Comparison of ENCODE assay signal across 8 cellular contexts in the genomic region with DNA sequence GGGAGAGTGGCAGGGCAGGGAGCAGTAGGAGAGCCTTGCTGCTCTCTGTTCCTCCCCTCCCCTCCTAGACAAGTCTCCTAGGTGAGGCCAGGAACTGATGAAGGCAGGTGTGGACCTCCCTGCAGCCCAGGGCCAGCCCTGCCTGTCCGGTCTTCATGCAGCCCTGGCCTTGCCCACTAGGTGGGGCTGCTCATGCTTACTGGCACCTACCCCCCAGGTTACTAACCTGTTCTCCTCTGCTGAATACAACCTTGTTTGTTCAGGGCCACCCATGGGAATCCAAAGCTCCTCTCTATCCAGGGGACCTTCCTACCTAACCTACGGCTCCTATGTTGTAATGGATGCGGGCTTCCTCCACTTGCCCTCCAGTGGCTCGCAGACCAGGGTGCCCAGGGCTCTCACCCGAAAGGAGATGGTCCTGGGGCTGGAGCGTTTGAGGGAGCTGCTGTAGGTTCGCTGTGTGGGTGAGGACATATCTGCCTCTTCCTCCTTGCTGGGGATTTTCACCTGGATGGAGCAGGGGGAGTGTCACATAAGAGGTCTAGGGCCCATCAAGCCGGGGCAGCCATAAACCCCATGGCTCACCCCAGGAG. TPM values are rescaled to one million over a fixed set of nuclear protein-coding genes. Genes with fewer than 3 reads are reported as not detected.
A peak's percentile ranks its signal among the peaks of the same experiment; 100 is the strongest.
DNase-seq lines count a peak whose midpoint lies in the region; ATAC-seq and TF ChIP-seq lines count a peak whose summit lies in the region.

No MANE protein-coding gene starts in this region.

- BruUV-seq in PC-9 (replicated peaks; lab: Mats Ljungman, UMichigan): no TSS peak

- no peaks in the 10 kb centered on the region for H3K4me1 Mint-ChIP-seq in CD8-positive, alpha-beta T cell (ENCODE audit: low read depth)

- no peaks in the 10 kb centered on the region for H3K9me3 ChIP-seq in CD8-positive, alpha-beta T cell (ENCODE audit: low read length)
- H3K9me3 ChIP-seq in PC-9 (ENCODE audit: insufficient read depth, low read depth): no peaks in the 10 kb centered on the region

- H3K36me3 ChIP-seq in CD8-positive, alpha-beta T cell (ENCODE audit: insufficient read depth, low read length): no peaks in the 10 kb centered on the region
- H3K36me3 ChIP-seq in PC-9 (ENCODE audit: low read depth): 0 out of 2 replicates have a peak, but pooled peaks cover 3% of the 10 kb centered on the region

- CTCF ChIA-PET in CD8-positive, alpha-beta T cell (lab: Charles Lee): interaction anchor here (0.9 to 1.5 kb wide), 4 partner anchors 10 to 18 kb away, joined by 3 to 5 read pairs (median 4); no protein-coding TSS in a partner anchor
- CTCF ChIA-PET in PC-9 (lab: Charles Lee): interaction anchor here (0.6 to 2.6 kb wide), 6 partner anchors 10 to 81 kb away, joined by 3 to 15 read pairs (median 6); no protein-coding TSS in a partner anchor

- peaks cover 11% of the 10 kb centered on the region; the same call in 1 of the 2 replicates for H3F3A ChIP-seq in PC-9 (ENCODE audit: insufficient read depth, low read depth)

- POLR2A ChIA-PET in CD8-positive, alpha-beta T cell (lab: Charles Lee): no interaction called here
- POLR2A ChIA-PET in PC-9 (lab: Charles Lee; ENCODE audit: unreplicated experiment): no interaction called here

- peak; percentile 46 for ATAC-seq in CD8-positive, alpha-beta T cell
- ATAC-seq in GM19025 (IDR thresholded peaks at IDR 0.05; ENCODE audit: low read depth, unreplicated experiment): peak; percentile 78
- ATAC-seq in HG03565 (IDR thresholded peaks at IDR 0.05; ENCODE audit: unreplicated experiment): no peak

- intact Hi-C loops in CD8-positive, alpha-beta T cell (cut with DNase I, micrococcal nuclease): no loop called here
- intact Hi-C loops in PC-9 (cut with micrococcal nuclease; ENCODE audit: unreplicated experiment): loop anchor here (1.0 kb wide), 3 partner anchors 12 to 37 kb away; no protein-coding TSS in a partner anchor

- no peaks in the 10 kb centered on the region for H3K27me3 ChIP-seq in CD8-positive, alpha-beta T cell (ENCODE audit: insufficient read depth, low read length)
- H3K27me3 ChIP-seq in PC-9 (ENCODE audit: insufficient read depth, low read depth): no peaks in the 10 kb centered on the region

- no peak overlapping the region for H3K4me3 ChIP-seq in CD8-positive, alpha-beta T cell (ENCODE audit: low read depth, low read length)
- no peak overlapping the region for H3K4me3 ChIP-seq in PC-9

- H2AFZ ChIP-seq in PC-9: no peak overlapping the region

- peaks cover 9% of the 10 kb centered on the region for H3K27me3 Mint-ChIP-seq in CD8-positive, alpha-beta T cell (ENCODE audit: low read depth)

- H3K36me3 Mint-ChIP-seq in CD8-positive, alpha-beta T cell: no peaks in the 10 kb centered on the region

- peak in 5 of 7 experiments; percentile 7 to 51 (median 32) for DNase-seq in CD8-positive, alpha-beta T cell
- DNase-seq in HS-27A (ENCODE audit: low read depth) (peak; percentile 19), PC-9 (peak; percentile 62 to 82), amniotic epithelial cell (ENCODE audit: low read depth) (peak; percentile 21), iris pigment epithelial cell (ENCODE audit: low read depth) (peak; percentile 32)
- peak; percentile 13 to 23 for DNase-seq in stimulated activated CD8-positive, alpha-beta memory T cell treated with anti-CD3 and anti-CD28 coated beads, Interleukin-15, amount 100 ng/mL, for 48 hours (ENCODE audit: low read depth in 2 of 2)

- H3K9me2 ChIP-seq in PC-9 (ENCODE audit: insufficient read depth): no peaks in the 10 kb centered on the region

- H4K20me1 ChIP-seq in PC-9 (ENCODE audit: insufficient read depth): peaks cover 19% of the 10 kb centered on the region; the same call in 1 of the 2 replicates

- TF ChIP-seq CTCF in CD8-positive, alpha-beta T cell (IDR thresholded peaks at IDR 0.05): peak; percentile 47
- peak; percentile 87 for TF ChIP-seq CTCF in PC-9 (conservative IDR thresholded peaks at IDR 0.05)

- no peak overlapping the region for H3K4me3 Mint-ChIP-seq in CD8-positive, alpha-beta T cell

- no peaks in the 10 kb centered on the region for H3K9me3 Mint-ChIP-seq in CD8-positive, alpha-beta T cell

- no peak overlapping the region for H3K27ac Mint-ChIP-seq in CD8-positive, alpha-beta T cell

- H3K4me2 ChIP-seq in PC-9: no peak overlapping the region

- H3K27ac ChIP-seq in CD8-positive, alpha-beta T cell (ENCODE audit: low read depth, low read length): no peak overlapping the region
- no peak overlapping the region for H3K27ac ChIP-seq in PC-9

- H3K79me2 ChIP-seq in PC-9 (ENCODE audit: low read depth): peaks cover 2% of the 10 kb centered on the region; the same call in 1 of the 2 replicates

- H3K4me1 ChIP-seq in CD8-positive, alpha-beta T cell (ENCODE audit: insufficient read depth, low read length): no peaks in the 10 kb centered on the region
- peaks cover 14% of the 10 kb centered on the region; the same call in 1 of the 2 replicates for H3K4me1 ChIP-seq in PC-9 (replicated peaks; ENCODE audit: insufficient read depth)

RNA-seq across cellular contexts. Expression of a gene that starts 7.9 kb away (rescaled TPM):
- total RNA-seq in CD8-positive, alpha-beta T cell: not detected
- total RNA-seq in PC-9 (2021): 4.8 and 6.4 TPM in 2 replicates

RNA-seq across cellular contexts. Expression of a gene that starts 13.7 kb away (rescaled TPM):
- total RNA-seq in CD8-positive, alpha-beta T cell: not detected
- 54.7 and 61.6 TPM in 2 replicates for total RNA-seq in PC-9 (2021)

RNA-seq across cellular contexts. Expression of a gene that starts 36.1 kb away (rescaled TPM):
- total RNA-seq in CD8-positive, alpha-beta T cell: not detected
- not detected in 2 replicates for total RNA-seq in PC-9 (2021)

Comparison
In these comparisons a context has a peak if more than half of its experiments do, and no peak if none do; other contexts are left out.
1. DNase-seq: peak in every context shown above with its lines; median percentile 72 in PC-9; 32 in CD8-positive, alpha-beta T cell; 32 in iris pigment epithelial cell; 21 in amniotic epithelial cell; 19 in HS-27A; 18 in stimulated activated CD8-positive, alpha-beta memory T cell treated with anti-CD3 and anti-CD28 coated beads, Interleukin-15, amount 100 ng/mL, for 48 hours.
2. RNA of a gene that starts 13.7 kb away (total RNA-seq): 54.7 to 61.6 TPM in PC-9; not detected in CD8-positive, alpha-beta T cell; every median in the first group is over 10 times any median in the second.